8 cellular contexts compared by ENCODE assay signal in genomic region chr9:129823934-129824601, GRCh38.
DNase-seq lines count a peak whose midpoint lies in the region; ATAC-seq lines count a peak whose summit lies in the region.

TSS of gene TOR1A (minus strand) at chr9:129824136. CDS start at chr9:129824085, 51 bp downstream.

- ATAC-seq in GM18499 (IDR thresholded peaks at IDR 0.05; ENCODE audit: insufficient read depth, unreplicated experiment), result peak; percentile 74
- peak; percentile 68 for ATAC-seq in HG02970 (IDR thresholded peaks at IDR 0.05; ENCODE audit: low FRiP score, unreplicated experiment)
- ATAC-seq in HG03457 (IDR thresholded peaks at IDR 0.05; ENCODE audit: unreplicated experiment), result no peak

- peak; percentile 87 for DNase-seq in NCI-H2029 treated with DMSO at 0.1 percent for 48 hours (lab: John Stamatoyannopoulos, UW)
- DNase-seq in T-helper 9 cell, result peak; percentile 87
- DNase-seq in astrocyte of the hippocampus (ENCODE audit: low read depth, low spot score), result peak; percentile 97
- DNase-seq in hippocampal formation (lab: John Stamatoyannopoulos, UW), result peak; percentile 90 to 93
- peak; percentile 96 for DNase-seq in retina
